Comparison of ENCODE assay signal across 20 cellular contexts in the genomic region with DNA sequence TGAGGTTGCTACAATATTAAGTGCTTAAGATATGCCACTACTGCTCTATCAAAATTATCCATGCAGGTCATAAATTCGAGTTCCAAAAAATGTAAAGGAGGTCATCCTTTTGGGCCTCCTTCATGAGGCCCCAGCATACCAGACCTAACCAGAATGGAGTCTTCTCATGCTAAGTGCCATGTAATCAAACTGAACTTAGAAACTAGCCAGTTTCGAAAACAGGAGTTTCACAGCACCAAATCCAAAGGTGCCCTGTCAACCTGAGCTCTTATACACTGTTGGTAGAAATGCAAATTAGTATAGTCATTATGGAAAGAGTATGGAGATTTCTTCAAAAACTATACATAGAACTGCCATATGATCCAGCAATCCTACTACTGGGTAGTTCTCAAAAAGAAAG.
"Had no signal": no experiment of that assay in that cellular context is flagged by ENCODE, and none has a peak within 500 bp of the region (broad histone marks: within the 10 kb centered on the region; RNA-seq: fewer than 3 reads in every experiment).

No MANE protein-coding gene starts in this region.

- H3K27ac Mint-ChIP-seq: mesothelial cell of epicardium, naive B cell had no signal

- H3K4me3 ChIP-seq: coronary artery, dorsolateral prefrontal cortex, esophagus muscularis mucosa, gastroesophageal sphincter, heart right ventricle, left lung, lower lobe of right lung, mucosa of descending colon had no signal

- H3K27me3 ChIP-seq: dorsolateral prefrontal cortex, esophagus muscularis mucosa, foreskin keratinocyte, gastroesophageal sphincter, heart right ventricle, left lung had no signal

- H3K9me3 ChIP-seq: esophagus muscularis mucosa, gastroesophageal sphincter, heart right ventricle, left lung, lower lobe of right lung, mucosa of descending colon had no signal

- H3K4me1 ChIP-seq: foreskin keratinocyte, left lung, lower lobe of right lung had no signal

- H3K27ac ChIP-seq: coronary artery, dorsolateral prefrontal cortex, esophagus muscularis mucosa, foreskin keratinocyte, gastroesophageal sphincter, heart right ventricle, left lung, lower lobe of right lung had no signal

- H3K4me3 Mint-ChIP-seq: mesothelial cell of epicardium, naive B cell had no signal

- H3K9me3 Mint-ChIP-seq: mesothelial cell of epicardium had no signal

- H3K4me1 Mint-ChIP-seq: naive B cell had no signal

- DNase-seq: dermis blood vessel endothelial cell; dorsolateral prefrontal cortex; effector CD4-positive, alpha-beta T cell; effector memory CD4-positive, alpha-beta T cell; foreskin keratinocyte; glutamatergic neuron; head of caudate nucleus; heart right ventricle; hippocampal formation; left cardiac atrium; left lung; left ventricle myocardium superior; lower lobe of right lung; mesenchymal stem cell; mucosa of descending colon; naive B cell had no signal

- H3K36me3 Mint-ChIP-seq: mesothelial cell of epicardium, naive B cell had no signal

- H3K27me3 Mint-ChIP-seq: naive B cell had no signal

- ATAC-seq: foreskin keratinocyte, gastroesophageal sphincter, heart right ventricle, left cardiac atrium, left lung, left ventricle myocardium superior, lower lobe of right lung, mucosa of descending colon had no signal

- H3K36me3 ChIP-seq: esophagus muscularis mucosa, gastroesophageal sphincter, heart right ventricle, left lung, lower lobe of right lung had no signal
